Comparison of ENCODE assay signal across 9 cellular contexts in the genomic region with DNA sequence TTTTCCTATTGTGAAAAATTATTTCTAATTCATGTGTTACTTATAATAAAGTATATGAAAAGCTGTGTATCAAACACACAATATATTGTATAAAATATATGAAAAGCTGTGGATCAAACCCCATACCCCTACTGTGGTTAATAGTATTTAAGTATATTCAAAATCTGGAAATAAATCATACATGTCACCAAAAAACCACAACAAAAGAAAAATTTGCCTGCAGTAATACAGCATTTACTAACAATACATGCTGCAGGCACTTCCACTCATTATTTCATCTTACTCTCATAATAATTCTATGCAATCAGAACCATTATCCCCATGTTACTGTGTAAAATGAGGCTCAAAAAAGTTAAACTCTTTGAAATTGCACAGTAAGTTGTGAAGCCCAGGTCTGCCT.
DNase-seq lines count a peak whose midpoint lies in the region; ATAC-seq, FAIRE-seq and TF ChIP-seq lines count a peak whose summit lies in the region.
"Had no signal": no experiment of that assay in that cellular context is flagged by ENCODE, and none has a peak within 500 bp of the region (broad histone marks: within the 10 kb centered on the region; RNA-seq: fewer than 3 reads in every experiment).

No MANE protein-coding gene starts in this region.

- H3K4me1 Mint-ChIP-seq in Calu3 (ENCODE audit: low read depth, unreplicated experiment) = peaks cover 22% of the 10 kb centered on the region

- no peak overlapping the region for H4K91ac ChIP-seq in H1 (replicated peaks; ENCODE audit: insufficient read length, low read length)

- H3K27me3 ChIP-seq in OCI-LY3 (ENCODE audit: low read depth, low read length) (no peaks in the 10 kb centered on the region), H1 (replicated peaks in 1 of 4; ENCODE audit: control insufficient read depth in 3 of 4, extremely low read depth in 1 of 4, insufficient read depth in 3 of 4, low read length in 3 of 4) (no peaks in the 10 kb centered on the region), osteoblast (ENCODE audit: insufficient read depth, low read length) (no peaks in the 10 kb centered on the region)

- no peak overlapping the region for H3K4ac ChIP-seq in H1 (replicated peaks; ENCODE audit: insufficient read length, low read depth, low read length)

- CTCF ChIA-PET in Calu3 (lab: Charles Lee) = interaction anchor here (1.1 kb wide), 1 partner anchor 130 kb away, joined by 3 read pairs; no protein-coding TSS in a partner anchor
- CTCF ChIA-PET in H1 (lab: Charles Lee; ENCODE audit: partially characterized antibody) = no interaction called here

- no peaks in the 10 kb centered on the region for H3K27me3 Mint-ChIP-seq in Calu3 (ENCODE audit: unreplicated experiment)

- FAIRE-seq in H1 (lab: Jason Lieb, UNC) = no peak
- FAIRE-seq: colon had no signal

- peak overlapping the region; percentile 90 for H3K9ac ChIP-seq in OCI-LY3 (ENCODE audit: low read length)
- peak overlapping the region in 2 of 4 experiments; percentile 73 to 92; a peak in 2 of 7 replicates for H3K9ac ChIP-seq in H1 (replicated peaks in 1 of 4; ENCODE audit: extremely low read depth in 1 of 4, low read depth in 3 of 4, low read length in 3 of 4)

- H3K79me2 ChIP-seq in OCI-LY3 (ENCODE audit: low read length) = peaks cover 76% of the 10 kb centered on the region
- peaks cover 16 to 64% of the 10 kb centered on the region in 2 experiments; a peak in 3 of 4 replicates for H3K79me2 ChIP-seq in H1 (ENCODE audit: control insufficient read depth in 1 of 2, insufficient read depth in 2 of 2, low read length in 2 of 2)
- peaks cover 69% of the 10 kb centered on the region for H3K79me2 ChIP-seq in osteoblast (ENCODE audit: insufficient read depth, low read length)

- BruUV-seq in Calu3 (replicated peaks; lab: Mats Ljungman, UMichigan) = no TSS peak

- TF ChIP-seq POLR2A in H1 (IDR thresholded peaks at IDR 0.05; ENCODE audit: control extremely low read depth in 1 of 2, low read depth in 2 of 2, low read length in 2 of 2) = no peak

- peak overlapping the region; percentile 47 for H3K27ac Mint-ChIP-seq in Calu3 (ENCODE audit: unreplicated experiment)

- no peak overlapping the region for H4K8ac ChIP-seq in H1 (ENCODE audit: extremely low read depth, insufficient read depth, low read length)

- H3K23ac ChIP-seq in H1 (ENCODE audit: insufficient read length) = no peak overlapping the region

- H2BK120ac ChIP-seq in H1 (replicated peaks; ENCODE audit: low read depth, low read length) = no peak overlapping the region

- H2BK15ac ChIP-seq in H1 (ENCODE audit: low read length) = no peak overlapping the region

- peak overlapping the region; percentile 89 for H3K4me3 Mint-ChIP-seq in Calu3 (ENCODE audit: low read depth, unreplicated experiment)

- H4K5ac ChIP-seq in H1 (ENCODE audit: insufficient read length, low read depth, low read length) = no peak overlapping the region

- peaks cover 2% of the 10 kb centered on the region for H3K23me2 ChIP-seq in H1 (ENCODE audit: low read depth, low read length)

- no peak for DNase-seq in Calu3
- DNase-seq in H1 (ENCODE audit: low read depth in 1 of 2, low spot score in 2 of 2) = no peak
- DNase-seq in osteoblast (ENCODE audit: insufficient read length, low spot score, missing footprints) = no peak
- no peak for DNase-seq in stimulated activated CD4-positive, alpha-beta T cell treated with anti-CD3 and anti-CD28 coated beads, Interleukin-12 subunit alpha, Interleukin-12 subunit beta, amount 100 ng/mL, for 4 hours
- DNase-seq in activated effector memory CD4-positive, alpha-beta T cell treated with Interleukin-2 at 50 U/mL for 16 hours = no peak

- H2BK20ac ChIP-seq in H1 (ENCODE audit: low read length) = no peak overlapping the region

- H2BK5ac ChIP-seq in H1 (ENCODE audit: low read depth, low read length) = no peak overlapping the region

- POLR2A ChIA-PET in H1 (lab: Charles Lee; ENCODE audit: partially characterized antibody) = interaction anchor here (1.7 kb wide), 1 partner anchor 10 kb away, joined by 4 read pairs; no protein-coding TSS in a partner anchor

- no peaks in the 10 kb centered on the region; the same call in 1 of the 2 replicates for H3K79me1 ChIP-seq in H1 (ENCODE audit: low read depth, low read length)

- H3K27ac ChIP-seq in OCI-LY3 (ENCODE audit: low read length) = peak overlapping the region; percentile 88; the same call in 1 of the 2 replicates
- H3K27ac ChIP-seq in H1 (ENCODE audit: low read depth, low read length) = no peak overlapping the region
- H3K27ac ChIP-seq in osteoblast (ENCODE audit: low read depth, low read length) = peak overlapping the region; percentile 92

- no peak overlapping the region for H2BK12ac ChIP-seq in H1 (ENCODE audit: low read depth, low read length)

- no peaks in the 10 kb centered on the region for H3K9me3 Mint-ChIP-seq in Calu3 (ENCODE audit: low read depth, unreplicated experiment)

- TF ChIP-seq EP300 in H1 (IDR thresholded peaks at IDR 0.05; ENCODE audit: borderline replicate concordance in 1 of 2, low read depth in 2 of 2, low read length in 2 of 2) = no peak

- no peak for TF ChIP-seq CTCF in Calu3 (IDR thresholded peaks at IDR 0.05; ENCODE audit: unreplicated experiment)
- no peak for TF ChIP-seq CTCF in OCI-LY3 (IDR thresholded peaks at IDR 0.05; ENCODE audit: low read depth, low read length)
- no peak for TF ChIP-seq CTCF in H1 (IDR thresholded peaks at IDR 0.05; ENCODE audit: control extremely low read depth in 1 of 3, insufficient read depth in 1 of 3, low read depth in 1 of 3, low read length in 3 of 3)
- no peak for TF ChIP-seq CTCF in osteoblast (IDR thresholded peaks at IDR 0.05; ENCODE audit: extremely low read depth, low read depth, low read length)

- H3K14ac ChIP-seq in H1 (ENCODE audit: insufficient read length) = no peak overlapping the region

- no peak overlapping the region for H3K18ac ChIP-seq in H1 (ENCODE audit: extremely low read depth, low read length)

- H3K9me3 ChIP-seq in OCI-LY3 (ENCODE audit: insufficient read depth, low read length) (no peaks in the 10 kb centered on the region), H1 (ENCODE audit: insufficient read depth in 2 of 2, low read depth in 1 of 2, low read length in 1 of 2) (no peaks in the 10 kb centered on the region), osteoblast (ENCODE audit: low read depth, low read length) (no peaks in the 10 kb centered on the region)

- no peak for TF ChIP-seq RAD21 in H1 (IDR thresholded peaks at IDR 0.05 in 1 of 2, conservative IDR thresholded peaks at IDR 0.05 in 1 of 2; ENCODE audit: low read depth in 2 of 2, low read length in 2 of 2)

- H3K4me1 ChIP-seq in OCI-LY3 (ENCODE audit: low read length) = peaks cover 11% of the 10 kb centered on the region
- peaks cover 3 to 6% (median 4%) of the 10 kb centered on the region in 4 experiments; a peak in 4 of 7 replicates for H3K4me1 ChIP-seq in H1 (replicated peaks in 1 of 4; ENCODE audit: control insufficient read depth in 3 of 4, insufficient read depth in 4 of 4, low read length in 3 of 4)
- peaks cover 12% of the 10 kb centered on the region for H3K4me1 ChIP-seq in osteoblast (ENCODE audit: insufficient read depth, low read length)

- H4K20me1 ChIP-seq in OCI-LY3 (ENCODE audit: insufficient read depth, low read length) (peaks cover 2% of the 10 kb centered on the region; the same call in 1 of the 2 replicates), H1 (replicated peaks in 1 of 2; ENCODE audit: control insufficient read depth in 1 of 2, insufficient read depth in 2 of 2, low read length in 2 of 2) (peaks cover 0 to 1% of the 10 kb centered on the region in 2 experiments), osteoblast (ENCODE audit: insufficient read depth, low read length) (peaks cover 3% of the 10 kb centered on the region)

- H3K36me3 ChIP-seq in OCI-LY3 (replicated peaks; ENCODE audit: low read depth, low read length) = no peaks in the 10 kb centered on the region
- peaks cover 0 to 3% (median 0%) of the 10 kb centered on the region in 4 experiments; a peak in 2 of 8 replicates for H3K36me3 ChIP-seq in H1 (ENCODE audit: control insufficient read depth in 2 of 4, insufficient read depth in 4 of 4, low read length in 3 of 4)
- no peaks in the 10 kb centered on the region for H3K36me3 ChIP-seq in osteoblast (ENCODE audit: insufficient read depth, low read length)

- H3K4me2 ChIP-seq in OCI-LY3 (ENCODE audit: low read length) (peak overlapping the region; percentile 94), H1 (ENCODE audit: insufficient read depth in 1 of 2, low read depth in 2 of 2, low read length in 2 of 2) (peak overlapping the region; percentile 79 to 84), osteoblast (ENCODE audit: insufficient read depth, low read length) (peak overlapping the region; percentile 96)

- no peak overlapping the region for H2AFZ ChIP-seq in OCI-LY3 (ENCODE audit: low read depth, low read length)
- H2AFZ ChIP-seq in H1 (ENCODE audit: low read length) = no peak overlapping the region
- no peak overlapping the region for H2AFZ ChIP-seq in osteoblast (ENCODE audit: low read length)

- peaks cover 39% of the 10 kb centered on the region for H3K36me3 Mint-ChIP-seq in Calu3 (ENCODE audit: insufficient read depth, unreplicated experiment)

- H2AK5ac ChIP-seq in H1 (ENCODE audit: low read depth, low read length) = no peak overlapping the region

- intact Hi-C loops in Calu3 (cut with micrococcal nuclease; ENCODE audit: unreplicated experiment) = no loop called here

- peak overlapping the region; percentile 97 for H3K4me3 ChIP-seq in OCI-LY3 (ENCODE audit: low read length)
- peak overlapping the region; percentile 70 to 94 (median 88) for H3K4me3 ChIP-seq in H1 (ENCODE audit: extremely low read depth in 1 of 4, insufficient read depth in 2 of 4, low read depth in 3 of 4, low read length in 4 of 4)
- H3K4me3 ChIP-seq in osteoblast (ENCODE audit: insufficient read depth, low read length) = peak overlapping the region; percentile 87

- ATAC-seq in activated CD4-positive, CD25-positive, alpha-beta regulatory T cell treated with anti-CD3 and anti-CD28 coated beads, Interleukin-2, amount 50 U/mL, for 24 hours = no peak
- no peak for ATAC-seq in HG03280 (IDR thresholded peaks at IDR 0.05; ENCODE audit: unreplicated experiment)

- no peak overlapping the region for H3K56ac ChIP-seq in H1 (replicated peaks; ENCODE audit: insufficient read length, low read depth, low read length)

TF ChIP-seq in H1, 55 proteins besides CTCF, POLR2A, EP300 and RAD21:
- TF ChIP-seq, protein P1, sequence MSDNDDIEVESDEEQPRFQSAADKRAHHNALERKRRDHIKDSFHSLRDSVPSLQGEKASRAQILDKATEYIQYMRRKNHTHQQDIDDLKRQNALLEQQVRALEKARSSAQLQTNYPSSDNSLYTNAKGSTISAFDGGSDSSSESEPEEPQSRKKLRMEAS (IDR thresholded peaks at IDR 0.05) = no peak
- TF ChIP-seq KDM4A (IDR thresholded peaks at IDR 0.05; ENCODE audit: low read depth, low read length, severe bottlenecking) (no peak), FOSL1 (IDR thresholded peaks at IDR 0.05; ENCODE audit: insufficient read depth, low read depth, low read length) (no peak), JUN (IDR thresholded peaks at IDR 0.05; ENCODE audit: low read depth, low read length) (no peak), BRCA1 (IDR thresholded peaks at IDR 0.05; ENCODE audit: low read depth, low read length) (no peak), RFX5 (IDR thresholded peaks at IDR 0.05; ENCODE audit: borderline replicate concordance, low read depth, low read length) (no peak), SIRT6 (IDR thresholded peaks at IDR 0.05; ENCODE audit: low read length) (no peak)
